2 cellular contexts compared by ENCODE assay signal in genomic region chr18:57040175-57040574, GRCh38.
TF ChIP-seq lines count a peak whose summit lies in the region.

No MANE protein-coding gene starts in this region.

TF ChIP-seq in HEK293, 187 proteins besides CTCF, POLR2A, EP300 and RAD21:
- peak; percentile 87 for TF ChIP-seq PRDM10 (tag by site-specific recombination; IDR thresholded peaks at IDR 0.05)
- no peak for TF ChIP-seq ZNF423 (tag by site-specific recombination; IDR thresholded peaks at IDR 0.05)

TF ChIP-seq in H1, 55 proteins besides CTCF, POLR2A, EP300 and RAD21 (continued from another document):
- TF ChIP-seq CHD7 (IDR thresholded peaks at IDR 0.05; ENCODE audit: insufficient replicate concordance, low read length) (no peak), SP2 (IDR thresholded peaks at IDR 0.05; ENCODE audit: low read length) (no peak), JUN (IDR thresholded peaks at IDR 0.05; ENCODE audit: low read depth, low read length) (no peak)
